ENCODE assay signal across 1 cellular context in the genomic region with DNA sequence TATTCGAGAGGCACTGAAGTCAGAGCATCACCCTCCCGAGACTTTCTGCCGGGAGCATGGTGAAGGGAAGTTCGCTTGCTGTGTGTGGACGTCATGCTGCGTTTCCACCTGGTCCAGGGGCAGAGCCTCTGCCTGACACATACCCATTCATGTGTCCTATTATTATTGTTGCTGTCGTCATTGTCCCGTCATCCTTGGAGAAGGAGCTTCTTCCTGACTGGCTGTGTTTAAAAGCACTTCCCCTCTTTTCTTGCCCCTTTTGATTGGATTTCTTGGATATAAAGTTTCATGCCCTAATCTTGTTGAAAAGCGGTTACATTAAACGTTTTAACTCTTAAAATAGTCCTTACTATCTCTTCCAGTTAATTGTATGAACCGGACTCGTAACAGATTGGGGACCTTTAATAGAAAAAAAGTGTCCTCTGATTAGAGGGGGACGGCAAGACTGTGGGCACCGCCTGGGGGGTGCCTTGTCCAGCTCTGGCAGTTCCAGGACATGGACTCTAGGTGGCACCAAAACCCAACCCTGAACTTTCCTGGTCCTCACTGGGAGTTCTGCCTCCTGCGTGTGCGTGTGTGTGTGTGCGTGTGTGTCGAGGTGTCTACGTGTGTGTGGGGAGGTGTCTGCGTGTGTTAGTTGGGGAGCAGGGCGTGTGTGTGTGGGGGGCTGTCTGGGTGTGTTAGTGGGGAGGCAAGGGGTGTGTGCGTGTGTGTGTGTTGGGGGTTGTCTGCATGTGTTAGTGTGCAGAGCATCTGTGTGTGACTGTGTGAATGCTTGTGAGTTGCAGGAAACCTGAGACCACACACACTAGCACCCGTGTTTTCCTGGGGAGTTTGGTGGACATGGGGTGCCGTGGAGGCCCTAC.
TF ChIP-seq lines count a peak whose summit lies in the region.

No MANE protein-coding gene starts in this region.

TF ChIP-seq in HEK293, 187 proteins besides CTCF, POLR2A, EP300 and RAD21 (continued from another document and continues in another):
- TF ChIP-seq ZNF624 (tag by site-specific recombination; IDR thresholded peaks at IDR 0.05) (no peak), ZNF629 (tag by site-specific recombination; IDR thresholded peaks at IDR 0.05) (peak; percentile 66), ZNF19 (tag by site-specific recombination; IDR thresholded peaks at IDR 0.05; ENCODE audit: low read depth) (no peak), ZSCAN16 (tag by site-specific recombination; IDR thresholded peaks at IDR 0.05) (0 out of 2 replicates have a peak, but pooled peaks have one; percentile 46), ZNF560 (tag by site-specific recombination; IDR thresholded peaks at IDR 0.05; ENCODE audit: borderline replicate concordance) (no peak), ZNF169 (tag by site-specific recombination; IDR thresholded peaks at IDR 0.05) (no peak), ZBTB17 (tag by site-specific recombination; IDR thresholded peaks at IDR 0.05) (0 out of 2 replicates have a peak, but pooled peaks have one; percentile 8), GLIS2 (tag by site-specific recombination; IDR thresholded peaks at IDR 0.05) (peak; percentile 96), ZNF133 (tag by site-specific recombination; IDR thresholded peaks at IDR 0.05) (peak; percentile 41; the same call in 1 of the 2 replicates), ZNF138 (tag by site-specific recombination; IDR thresholded peaks at IDR 0.05; ENCODE audit: borderline replicate concordance) (no peak), ZNF366 (tag by site-specific recombination; conservative IDR thresholded peaks at IDR 0.05) (0 out of 2 replicates have a peak, but pooled peaks have one; percentile 29), ZNF596 (tag by site-specific recombination; IDR thresholded peaks at IDR 0.05) (no peak), ZNF768 (tag by site-specific recombination; IDR thresholded peaks at IDR 0.05) (no peak), ZNF394 (tag by site-specific recombination; IDR thresholded peaks at IDR 0.05; ENCODE audit: borderline replicate concordance) (peak; percentile 11; the same call in 1 of the 2 replicates), ZNF626 (tag by site-specific recombination; IDR thresholded peaks at IDR 0.05) (no peak), IKZF3 (tag by site-specific recombination; IDR thresholded peaks at IDR 0.05) (no peak), ZNF837 (tag by site-specific recombination; IDR thresholded peaks at IDR 0.05) (no peak), TRIM28 (IDR thresholded peaks at IDR 0.05; ENCODE audit: borderline replicate concordance, low read length) (no peak), YY2 (tag by site-specific recombination; IDR thresholded peaks at IDR 0.05) (peak; percentile 28; the same call in 1 of the 2 replicates), ZNF211 (tag by site-specific recombination; IDR thresholded peaks at IDR 0.05; ENCODE audit: low read depth) (no peak), ZBTB20 (tag by site-specific recombination; IDR thresholded peaks at IDR 0.05) (peak; percentile 36; the same call in 1 of the 2 replicates), ZXDB (tag by site-specific recombination; IDR thresholded peaks at IDR 0.05) (peak; percentile 53), ZNF426 (tag by site-specific recombination; IDR thresholded peaks at IDR 0.05) (no peak), KLF8 (tag by site-specific recombination; IDR thresholded peaks at IDR 0.05) (peak; percentile 9; the same call in 1 of the 2 replicates), ZNF214 (tag by site-specific recombination; IDR thresholded peaks at IDR 0.05; ENCODE audit: borderline replicate concordance) (no peak), ZNF549 (tag by site-specific recombination; IDR thresholded peaks at IDR 0.05) (no peak), GLI4 (tag by site-specific recombination; IDR thresholded peaks at IDR 0.05) (0 out of 2 replicates have a peak, but pooled peaks have one; percentile 45), ZNF561 (tag by site-specific recombination; IDR thresholded peaks at IDR 0.05; ENCODE audit: borderline replicate concordance) (no peak), ZNF514 (tag by site-specific recombination; IDR thresholded peaks at IDR 0.05) (no peak), ZNF155 (tag by site-specific recombination; IDR thresholded peaks at IDR 0.05) (0 out of 2 replicates have a peak, but pooled peaks have one; percentile 39), ZNF654 (tag by site-specific recombination; IDR thresholded peaks at IDR 0.05; ENCODE audit: low read depth) (peak; percentile 72), ZNF660 (tag by site-specific recombination; IDR thresholded peaks at IDR 0.05) (no peak), ZEB2 (tag by site-specific recombination; IDR thresholded peaks at IDR 0.05) (no peak), ZNF555 (tag by site-specific recombination; conservative IDR thresholded peaks at IDR 0.05) (no peak), ZNF530 (tag by site-specific recombination; IDR thresholded peaks at IDR 0.05; ENCODE audit: low read depth) (no peak)
- TF ChIP-seq, protein P1, sequence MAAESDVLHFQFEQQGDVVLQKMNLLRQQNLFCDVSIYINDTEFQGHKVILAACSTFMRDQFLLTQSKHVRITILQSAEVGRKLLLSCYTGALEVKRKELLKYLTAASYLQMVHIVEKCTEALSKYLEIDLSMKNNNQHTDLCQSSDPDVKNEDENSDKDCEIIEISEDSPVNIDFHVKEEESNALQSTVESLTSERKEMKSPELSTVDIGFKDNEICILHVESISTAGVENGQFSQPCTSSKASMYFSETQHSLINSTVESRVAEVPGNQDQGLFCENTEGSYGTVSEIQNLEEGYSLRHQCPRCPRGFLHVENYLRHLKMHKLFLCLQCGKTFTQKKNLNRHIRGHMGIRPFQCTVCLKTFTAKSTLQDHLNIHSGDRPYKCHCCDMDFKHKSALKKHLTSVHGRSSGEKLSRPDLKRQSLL (tag by site-specific recombination; IDR thresholded peaks at IDR 0.05), result no peak
- TF ChIP-seq, protein P2, sequence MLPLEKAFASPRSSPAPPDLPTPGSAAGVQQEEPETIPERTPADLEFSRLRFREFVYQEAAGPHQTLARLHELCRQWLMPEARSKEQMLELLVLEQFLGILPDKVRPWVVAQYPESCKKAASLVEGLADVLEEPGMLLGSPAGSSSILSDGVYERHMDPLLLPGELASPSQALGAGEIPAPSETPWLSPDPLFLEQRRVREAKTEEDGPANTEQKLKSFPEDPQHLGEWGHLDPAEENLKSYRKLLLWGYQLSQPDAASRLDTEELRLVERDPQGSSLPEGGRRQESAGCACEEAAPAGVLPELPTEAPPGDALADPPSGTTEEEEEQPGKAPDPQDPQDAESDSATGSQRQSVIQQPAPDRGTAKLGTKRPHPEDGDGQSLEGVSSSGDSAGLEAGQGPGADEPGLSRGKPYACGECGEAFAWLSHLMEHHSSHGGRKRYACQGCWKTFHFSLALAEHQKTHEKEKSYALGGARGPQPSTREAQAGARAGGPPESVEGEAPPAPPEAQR (tag by site-specific recombination; IDR thresholded peaks at IDR 0.05), result no peak
- TF ChIP-seq, protein P3, sequence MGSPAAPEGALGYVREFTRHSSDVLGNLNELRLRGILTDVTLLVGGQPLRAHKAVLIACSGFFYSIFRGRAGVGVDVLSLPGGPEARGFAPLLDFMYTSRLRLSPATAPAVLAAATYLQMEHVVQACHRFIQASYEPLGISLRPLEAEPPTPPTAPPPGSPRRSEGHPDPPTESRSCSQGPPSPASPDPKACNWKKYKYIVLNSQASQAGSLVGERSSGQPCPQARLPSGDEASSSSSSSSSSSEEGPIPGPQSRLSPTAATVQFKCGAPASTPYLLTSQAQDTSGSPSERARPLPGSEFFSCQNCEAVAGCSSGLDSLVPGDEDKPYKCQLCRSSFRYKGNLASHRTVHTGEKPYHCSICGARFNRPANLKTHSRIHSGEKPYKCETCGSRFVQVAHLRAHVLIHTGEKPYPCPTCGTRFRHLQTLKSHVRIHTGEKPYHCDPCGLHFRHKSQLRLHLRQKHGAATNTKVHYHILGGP (tag by site-specific recombination; IDR thresholded peaks at IDR 0.05), result peak; percentile 43; the same call in 1 of the 2 replicates
- TF ChIP-seq, protein P4, sequence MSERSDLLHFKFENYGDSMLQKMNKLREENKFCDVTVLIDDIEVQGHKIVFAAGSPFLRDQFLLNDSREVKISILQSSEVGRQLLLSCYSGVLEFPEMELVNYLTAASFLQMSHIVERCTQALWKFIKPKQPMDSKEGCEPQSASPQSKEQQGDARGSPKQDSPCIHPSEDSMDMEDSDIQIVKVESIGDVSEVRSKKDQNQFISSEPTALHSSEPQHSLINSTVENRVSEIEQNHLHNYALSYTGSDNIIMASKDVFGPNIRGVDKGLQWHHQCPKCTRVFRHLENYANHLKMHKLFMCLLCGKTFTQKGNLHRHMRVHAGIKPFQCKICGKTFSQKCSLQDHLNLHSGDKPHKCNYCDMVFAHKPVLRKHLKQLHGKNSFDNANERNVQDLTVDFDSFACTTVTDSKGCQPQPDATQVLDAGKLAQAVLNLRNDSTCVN (tag by site-specific recombination; optimal IDR thresholded peaks at IDR 0.05), result peak; percentile 34
- TF ChIP-seq, protein P5, sequence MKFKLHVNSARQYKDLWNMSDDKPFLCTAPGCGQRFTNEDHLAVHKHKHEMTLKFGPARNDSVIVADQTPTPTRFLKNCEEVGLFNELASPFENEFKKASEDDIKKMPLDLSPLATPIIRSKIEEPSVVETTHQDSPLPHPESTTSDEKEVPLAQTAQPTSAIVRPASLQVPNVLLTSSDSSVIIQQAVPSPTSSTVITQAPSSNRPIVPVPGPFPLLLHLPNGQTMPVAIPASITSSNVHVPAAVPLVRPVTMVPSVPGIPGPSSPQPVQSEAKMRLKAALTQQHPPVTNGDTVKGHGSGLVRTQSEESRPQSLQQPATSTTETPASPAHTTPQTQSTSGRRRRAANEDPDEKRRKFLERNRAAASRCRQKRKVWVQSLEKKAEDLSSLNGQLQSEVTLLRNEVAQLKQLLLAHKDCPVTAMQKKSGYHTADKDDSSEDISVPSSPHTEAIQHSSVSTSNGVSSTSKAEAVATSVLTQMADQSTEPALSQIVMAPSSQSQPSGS (tag by site-specific recombination; IDR thresholded peaks at IDR 0.05; ENCODE audit: low read depth), result peak; percentile 21; the same call in 1 of the 2 replicates
- TF ChIP-seq, protein P6, sequence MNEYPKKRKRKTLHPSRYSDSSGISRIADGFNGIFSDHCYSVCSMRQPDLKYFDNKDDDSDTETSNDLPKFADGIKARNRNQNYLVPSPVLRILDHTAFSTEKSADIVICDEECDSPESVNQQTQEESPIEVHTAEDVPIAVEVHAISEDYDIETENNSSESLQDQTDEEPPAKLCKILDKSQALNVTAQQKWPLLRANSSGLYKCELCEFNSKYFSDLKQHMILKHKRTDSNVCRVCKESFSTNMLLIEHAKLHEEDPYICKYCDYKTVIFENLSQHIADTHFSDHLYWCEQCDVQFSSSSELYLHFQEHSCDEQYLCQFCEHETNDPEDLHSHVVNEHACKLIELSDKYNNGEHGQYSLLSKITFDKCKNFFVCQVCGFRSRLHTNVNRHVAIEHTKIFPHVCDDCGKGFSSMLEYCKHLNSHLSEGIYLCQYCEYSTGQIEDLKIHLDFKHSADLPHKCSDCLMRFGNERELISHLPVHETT (tag by site-specific recombination; IDR thresholded peaks at IDR 0.05), result no peak
- TF ChIP-seq, protein P7, sequence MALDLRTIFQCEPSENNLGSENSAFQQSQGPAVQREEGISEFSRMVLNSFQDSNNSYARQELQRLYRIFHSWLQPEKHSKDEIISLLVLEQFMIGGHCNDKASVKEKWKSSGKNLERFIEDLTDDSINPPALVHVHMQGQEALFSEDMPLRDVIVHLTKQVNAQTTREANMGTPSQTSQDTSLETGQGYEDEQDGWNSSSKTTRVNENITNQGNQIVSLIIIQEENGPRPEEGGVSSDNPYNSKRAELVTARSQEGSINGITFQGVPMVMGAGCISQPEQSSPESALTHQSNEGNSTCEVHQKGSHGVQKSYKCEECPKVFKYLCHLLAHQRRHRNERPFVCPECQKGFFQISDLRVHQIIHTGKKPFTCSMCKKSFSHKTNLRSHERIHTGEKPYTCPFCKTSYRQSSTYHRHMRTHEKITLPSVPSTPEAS (tag by site-specific recombination; IDR thresholded peaks at IDR 0.05), result peak; percentile 97
- TF ChIP-seq, protein P8, sequence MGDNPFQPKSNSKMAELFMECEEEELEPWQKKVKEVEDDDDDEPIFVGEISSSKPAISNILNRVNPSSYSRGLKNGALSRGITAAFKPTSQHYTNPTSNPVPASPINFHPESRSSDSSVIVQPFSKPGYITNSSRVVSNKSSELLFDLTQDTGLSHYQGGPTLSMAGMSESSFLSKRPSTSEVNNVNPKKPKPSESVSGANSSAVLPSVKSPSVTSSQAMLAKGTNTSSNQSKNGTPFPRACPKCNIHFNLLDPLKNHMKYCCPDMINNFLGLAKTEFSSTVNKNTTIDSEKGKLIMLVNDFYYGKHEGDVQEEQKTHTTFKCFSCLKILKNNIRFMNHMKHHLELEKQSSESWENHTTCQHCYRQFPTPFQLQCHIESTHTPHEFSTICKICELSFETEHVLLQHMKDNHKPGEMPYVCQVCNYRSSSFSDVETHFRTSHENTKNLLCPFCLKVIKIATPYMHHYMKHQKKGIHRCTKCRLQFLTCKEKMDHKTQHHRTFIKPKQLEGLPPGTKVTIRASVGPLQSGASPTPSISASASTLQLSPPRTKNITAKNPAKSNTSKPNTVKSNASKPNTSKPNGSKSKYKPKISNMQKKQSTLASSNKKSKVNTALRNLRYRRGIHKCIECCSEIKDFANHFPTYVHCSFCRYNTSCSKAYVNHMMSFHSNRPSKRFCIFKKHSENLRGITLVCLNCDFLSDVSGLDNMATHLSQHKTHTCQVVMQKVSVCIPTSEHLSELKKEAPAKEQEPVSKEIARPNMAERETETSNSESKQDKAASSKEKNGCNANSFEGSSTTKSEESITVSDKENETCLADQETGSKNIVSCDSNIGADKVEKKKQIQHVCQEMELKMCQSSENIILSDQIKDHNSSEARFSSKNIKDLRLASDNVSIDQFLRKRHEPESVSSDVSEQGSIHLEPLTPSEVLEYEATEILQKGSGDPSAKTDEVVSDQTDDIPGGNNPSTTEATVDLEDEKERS (tag by site-specific recombination; IDR thresholded peaks at IDR 0.05), result no peak
- TF ChIP-seq, protein P9, sequence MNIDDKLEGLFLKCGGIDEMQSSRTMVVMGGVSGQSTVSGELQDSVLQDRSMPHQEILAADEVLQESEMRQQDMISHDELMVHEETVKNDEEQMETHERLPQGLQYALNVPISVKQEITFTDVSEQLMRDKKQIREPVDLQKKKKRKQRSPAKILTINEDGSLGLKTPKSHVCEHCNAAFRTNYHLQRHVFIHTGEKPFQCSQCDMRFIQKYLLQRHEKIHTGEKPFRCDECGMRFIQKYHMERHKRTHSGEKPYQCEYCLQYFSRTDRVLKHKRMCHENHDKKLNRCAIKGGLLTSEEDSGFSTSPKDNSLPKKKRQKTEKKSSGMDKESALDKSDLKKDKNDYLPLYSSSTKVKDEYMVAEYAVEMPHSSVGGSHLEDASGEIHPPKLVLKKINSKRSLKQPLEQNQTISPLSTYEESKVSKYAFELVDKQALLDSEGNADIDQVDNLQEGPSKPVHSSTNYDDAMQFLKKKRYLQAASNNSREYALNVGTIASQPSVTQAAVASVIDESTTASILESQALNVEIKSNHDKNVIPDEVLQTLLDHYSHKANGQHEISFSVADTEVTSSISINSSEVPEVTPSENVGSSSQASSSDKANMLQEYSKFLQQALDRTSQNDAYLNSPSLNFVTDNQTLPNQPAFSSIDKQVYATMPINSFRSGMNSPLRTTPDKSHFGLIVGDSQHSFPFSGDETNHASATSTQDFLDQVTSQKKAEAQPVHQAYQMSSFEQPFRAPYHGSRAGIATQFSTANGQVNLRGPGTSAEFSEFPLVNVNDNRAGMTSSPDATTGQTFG (tag by site-specific recombination; IDR thresholded peaks at IDR 0.05; ENCODE audit: borderline replicate concordance), result peak; percentile 72; the same call in 1 of the 2 replicates
